Comparison of ENCODE assay signal across 15 cellular contexts in genomic region chr2:176967911-176968451, GRCh38.
"Had no signal": no experiment of that assay in that cellular context is flagged by ENCODE, and none has a peak within 500 bp of the region (broad histone marks: within the 10 kb centered on the region; RNA-seq: fewer than 3 reads in every experiment).

No MANE protein-coding gene starts in this region.

- H3K36me3 ChIP-seq: tibial nerve, vagina had no signal

- H3K9me3 ChIP-seq: tibial nerve, vagina had no signal

- H3K4me3 ChIP-seq: dorsolateral prefrontal cortex, hepatocyte, tibial nerve, vagina had no signal

- H3K4me1 Mint-ChIP-seq: activated naive CD8-positive, alpha-beta T cell treated with anti-CD3 and anti-CD28 coated beads, Interleukin-2, amount 10 ng/mL, durations not matched to agents 7 days and 5 days; naive thymus-derived CD8-positive, alpha-beta T cell had no signal

- H3K4me1 ChIP-seq: vagina had no signal

- H3K27me3 ChIP-seq: tibial nerve, vagina had no signal

- DNase-seq: activated CD8-positive, alpha-beta memory T cell treated with anti-CD3 and anti-CD28 coated beads, Interleukin-2, amount 50 U/mL, for 48 hours; activated CD8-positive, alpha-beta T cell treated with anti-CD3 and anti-CD28 coated beads, Interleukin-2, amount 10 ng/mL, durations not matched to agents 7 days and 5 days; activated naive CD8-positive, alpha-beta T cell treated with anti-CD3 and anti-CD28 coated beads, Interleukin-2, amount 10 ng/mL, durations not matched to agents 7 days and 5 days; anterior cingulate cortex; dorsolateral prefrontal cortex; naive thymus-derived CD8-positive, alpha-beta T cell; nucleus accumbens; right cardiac atrium; small intestine had no signal

- H3K27ac ChIP-seq: dorsolateral prefrontal cortex, hepatocyte, tibial nerve, vagina, VCaP had no signal

- H3K36me3 Mint-ChIP-seq: activated naive CD8-positive, alpha-beta T cell treated with anti-CD3 and anti-CD28 coated beads, Interleukin-2, amount 10 ng/mL, durations not matched to agents 7 days and 5 days; mesothelial cell of epicardium; naive thymus-derived CD8-positive, alpha-beta T cell had no signal

- H3K27ac Mint-ChIP-seq: activated CD8-positive, alpha-beta T cell treated with anti-CD3 and anti-CD28 coated beads, Interleukin-2, amount 10 ng/mL, durations not matched to agents 7 days and 5 days; activated naive CD8-positive, alpha-beta T cell treated with anti-CD3 and anti-CD28 coated beads, Interleukin-2, amount 10 ng/mL, durations not matched to agents 7 days and 5 days; mesothelial cell of epicardium; progenitor cell of endocrine pancreas had no signal

- ATAC-seq: activated CD8-positive, alpha-beta T cell treated with anti-CD3 and anti-CD28 coated beads, Interleukin-2, amount 10 ng/mL, durations not matched to agents 7 days and 5 days; naive thymus-derived CD8-positive, alpha-beta T cell; right cardiac atrium had no signal

- H3K4me3 Mint-ChIP-seq: activated CD8-positive, alpha-beta T cell treated with anti-CD3 and anti-CD28 coated beads, Interleukin-2, amount 10 ng/mL, durations not matched to agents 7 days and 5 days; activated naive CD8-positive, alpha-beta T cell treated with anti-CD3 and anti-CD28 coated beads, Interleukin-2, amount 10 ng/mL, durations not matched to agents 7 days and 5 days; mesothelial cell of epicardium; naive thymus-derived CD8-positive, alpha-beta T cell had no signal
